ENCODE assay signal across 19 cellular contexts in genomic region chr11:66247295-66247694, GRCh38. TPM values are rescaled to one million over a fixed set of nuclear protein-coding genes. Genes with fewer than 3 reads are reported as not detected.
DNase-seq lines count a peak whose midpoint lies in the region; ATAC-seq and TF ChIP-seq lines count a peak whose summit lies in the region.
"Had no signal": no experiment of that assay in that cellular context is flagged by ENCODE, and none has a peak within 500 bp of the region (broad histone marks: within the 10 kb centered on the region; RNA-seq: fewer than 3 reads in every experiment).

No MANE protein-coding gene starts in this region.

- CTCF ChIA-PET in CD4-positive, alpha-beta T cell (lab: Charles Lee) = no interaction called here
- CTCF ChIA-PET in CD8-positive, alpha-beta memory T cell (lab: Charles Lee) = interaction anchor here (1.0 kb wide), 1 partner anchor 18 kb away, joined by 3 read pairs; no protein-coding TSS in a partner anchor

- H3K27me3 ChIP-seq in CD4-positive, alpha-beta T cell (ENCODE audit: control insufficient read depth, insufficient read depth, low read length) = no peaks in the 10 kb centered on the region
- no peaks in the 10 kb centered on the region for H3K27me3 ChIP-seq in CD8-positive, alpha-beta memory T cell (ENCODE audit: insufficient read depth, low read length, poor library complexity, severe bottlenecking)
- H3K27me3 ChIP-seq in aorta (ENCODE audit: control insufficient read depth in 1 of 2, insufficient read depth in 2 of 2, low read length in 1 of 2) = no peaks in the 10 kb centered on the region
- H3K27me3 ChIP-seq: BLaER1 had no signal

- H3K27ac Mint-ChIP-seq in CD4-positive, alpha-beta T cell = peak overlapping the region; percentile 19
- peak overlapping the region in 5 of 8 donors; percentile 52 to 90 (median 72) for H3K27ac Mint-ChIP-seq in CD8-positive, alpha-beta memory T cell
- peak overlapping the region; percentile 76 for H3K27ac Mint-ChIP-seq in activated naive CD8-positive, alpha-beta T cell treated with anti-CD3 and anti-CD28 coated beads, Interleukin-2, amount 50 U/mL, for 24 hours
- H3K27ac Mint-ChIP-seq in naive thymus-derived CD8-positive, alpha-beta T cell = peak overlapping the region in 8 of 10 donors; percentile 17 to 69 (median 49)
- H3K27ac Mint-ChIP-seq in type B pancreatic cell = no peak overlapping the region

- no peak overlapping the region for H3K4me3 ChIP-seq in CD8-positive, alpha-beta memory T cell (ENCODE audit: low read length)
- no peak overlapping the region for H3K4me3 ChIP-seq in aorta (ENCODE audit: low read length in 2 of 2)
- H3K4me3 ChIP-seq: BLaER1, GM12878, HAP-1 had no signal

- TF ChIP-seq CTCF in CD4-positive, alpha-beta T cell (IDR thresholded peaks at IDR 0.05) = no peak
- TF ChIP-seq CTCF in type B pancreatic cell (conservative IDR thresholded peaks at IDR 0.05) = no peak

- peaks cover 64% of the 10 kb centered on the region for H3K36me3 Mint-ChIP-seq in CD4-positive, alpha-beta T cell (ENCODE audit: low read depth)
- H3K36me3 Mint-ChIP-seq in CD8-positive, alpha-beta memory T cell = peaks cover 0 to 64% (median 1%) of the 10 kb centered on the region in 3 donors
- H3K36me3 Mint-ChIP-seq in activated naive CD8-positive, alpha-beta T cell treated with anti-CD3 and anti-CD28 coated beads, Interleukin-2, amount 50 U/mL, for 24 hours (ENCODE audit: low read depth) = peaks cover 5% of the 10 kb centered on the region
- H3K36me3 Mint-ChIP-seq in naive thymus-derived CD8-positive, alpha-beta T cell = peaks cover 0 to 60% (median 0%) of the 10 kb centered on the region in 3 donors
- peaks cover 12% of the 10 kb centered on the region for H3K36me3 Mint-ChIP-seq in type B pancreatic cell

- H3K4me1 Mint-ChIP-seq in CD4-positive, alpha-beta T cell (ENCODE audit: low read depth) = peaks cover 6% of the 10 kb centered on the region
- H3K4me1 Mint-ChIP-seq in CD8-positive, alpha-beta memory T cell = peaks cover 0 to 5% (median 2%) of the 10 kb centered on the region in 3 donors
- H3K4me1 Mint-ChIP-seq in activated naive CD8-positive, alpha-beta T cell treated with anti-CD3 and anti-CD28 coated beads, Interleukin-2, amount 50 U/mL, for 24 hours = peaks cover 4% of the 10 kb centered on the region
- peaks cover 6 to 39% (median 16%) of the 10 kb centered on the region in 4 donors for H3K4me1 Mint-ChIP-seq in naive thymus-derived CD8-positive, alpha-beta T cell
- H3K4me1 Mint-ChIP-seq in type B pancreatic cell (ENCODE audit: unreplicated experiment) = no peaks in the 10 kb centered on the region

- H3K9me3 ChIP-seq in CD4-positive, alpha-beta T cell (ENCODE audit: control insufficient read depth, low read length) = no peaks in the 10 kb centered on the region
- no peaks in the 10 kb centered on the region for H3K9me3 ChIP-seq in CD8-positive, alpha-beta memory T cell (ENCODE audit: low read length)
- no peaks in the 10 kb centered on the region for H3K9me3 ChIP-seq in aorta (ENCODE audit: control insufficient read depth, low read length)
- H3K9me3 ChIP-seq: BLaER1, Caco-2, HAP-1 had no signal

- WGBS in aorta, 2 donors = 84 to 89% methylated on average over 4 of the region's 4 CpGs

- intact Hi-C loops in CD4-positive, alpha-beta T cell (cut with DNase I, micrococcal nuclease) = no loop called here
- intact Hi-C loops in aorta (cut with DNase I) = no loop called here

- H3K27me3 Mint-ChIP-seq in CD4-positive, alpha-beta T cell = no peaks in the 10 kb centered on the region
- no peaks in the 10 kb centered on the region for H3K27me3 Mint-ChIP-seq in CD8-positive, alpha-beta memory T cell
- H3K27me3 Mint-ChIP-seq in activated naive CD8-positive, alpha-beta T cell treated with anti-CD3 and anti-CD28 coated beads, Interleukin-2, amount 50 U/mL, for 24 hours = no peaks in the 10 kb centered on the region
- H3K27me3 Mint-ChIP-seq in naive thymus-derived CD8-positive, alpha-beta T cell = no peaks in the 10 kb centered on the region
- no peaks in the 10 kb centered on the region for H3K27me3 Mint-ChIP-seq in type B pancreatic cell

- no peaks in the 10 kb centered on the region for H3K9me3 Mint-ChIP-seq in CD4-positive, alpha-beta T cell
- H3K9me3 Mint-ChIP-seq in CD8-positive, alpha-beta memory T cell = no peaks in the 10 kb centered on the region
- no peaks in the 10 kb centered on the region for H3K9me3 Mint-ChIP-seq in activated naive CD8-positive, alpha-beta T cell treated with anti-CD3 and anti-CD28 coated beads, Interleukin-2, amount 50 U/mL, for 24 hours
- no peaks in the 10 kb centered on the region for H3K9me3 Mint-ChIP-seq in naive thymus-derived CD8-positive, alpha-beta T cell
- H3K9me3 Mint-ChIP-seq in type B pancreatic cell = no peaks in the 10 kb centered on the region

- no peak for ATAC-seq in CD4-positive, alpha-beta T cell (ENCODE audit: poor library complexity)
- no peak for ATAC-seq in activated naive CD8-positive, alpha-beta T cell treated with anti-CD3 and anti-CD28 coated beads, Interleukin-2, amount 50 U/mL, for 24 hours
- ATAC-seq in naive thymus-derived CD8-positive, alpha-beta T cell = no peak
- ATAC-seq in aorta (ENCODE audit: low FRiP score) = no peak
- ATAC-seq: GM12878 had no signal

- H3K4me3 Mint-ChIP-seq in CD4-positive, alpha-beta T cell = no peak overlapping the region
- no peak overlapping the region for H3K4me3 Mint-ChIP-seq in CD8-positive, alpha-beta memory T cell
- H3K4me3 Mint-ChIP-seq in activated naive CD8-positive, alpha-beta T cell treated with anti-CD3 and anti-CD28 coated beads, Interleukin-2, amount 50 U/mL, for 24 hours = no peak overlapping the region
- no peak overlapping the region for H3K4me3 Mint-ChIP-seq in naive thymus-derived CD8-positive, alpha-beta T cell
- H3K4me3 Mint-ChIP-seq in type B pancreatic cell = no peak overlapping the region

- H3K27ac ChIP-seq in CD4-positive, alpha-beta T cell (ENCODE audit: low read depth, low read length) = no peak overlapping the region
- H3K27ac ChIP-seq in CD8-positive, alpha-beta memory T cell (ENCODE audit: low read depth, low read length) = no peak overlapping the region
- H3K27ac ChIP-seq in aorta (ENCODE audit: low read depth in 1 of 2, low read length in 2 of 2) = no peak overlapping the region
- H3K27ac ChIP-seq: BLaER1 had no signal

- POLR2A ChIA-PET in CD4-positive, alpha-beta T cell (lab: Charles Lee) = interaction anchor here (1.1 kb wide), 1 partner anchor 10 kb away, joined by 4 read pairs; no protein-coding TSS in a partner anchor
- POLR2A ChIA-PET in CD8-positive, alpha-beta memory T cell (lab: Charles Lee) = interaction anchor here (0.5 kb wide), 1 partner anchor 442 kb away, joined by 3 read pairs; no protein-coding TSS in a partner anchor
- POLR2A ChIA-PET in naive thymus-derived CD8-positive, alpha-beta T cell (lab: Charles Lee) = interaction anchor here (0.6 to 0.7 kb wide), 2 partner anchors 715 to 1066 kb away, joined by 3 to 4 read pairs; no protein-coding TSS in a partner anchor

- no peaks in the 10 kb centered on the region for H3K4me1 ChIP-seq in CD8-positive, alpha-beta memory T cell (ENCODE audit: insufficient read depth, low read length)
- H3K4me1 ChIP-seq in aorta (ENCODE audit: control insufficient read depth in 1 of 2, insufficient read depth in 2 of 2, low read length in 2 of 2) = no peaks in the 10 kb centered on the region
- H3K4me1 ChIP-seq: Caco-2, HAP-1 had no signal

- peaks cover 3% of the 10 kb centered on the region for H3K36me3 ChIP-seq in CD8-positive, alpha-beta memory T cell (ENCODE audit: insufficient read depth, low read length)
- H3K36me3 ChIP-seq in aorta (ENCODE audit: control insufficient read depth in 1 of 2, insufficient read depth in 2 of 2, low read length in 1 of 2) = no peaks in the 10 kb centered on the region
- H3K36me3 ChIP-seq: HAP-1 had no signal

- no peak for DNase-seq in CD4-positive, alpha-beta T cell
- DNase-seq in CD8-positive, alpha-beta memory T cell = no peak
- no peak for DNase-seq in activated naive CD8-positive, alpha-beta T cell treated with anti-CD3 and anti-CD28 coated beads, Interleukin-2, amount 50 U/mL, for 24 hours
- no peak for DNase-seq in naive thymus-derived CD8-positive, alpha-beta T cell
- DNase-seq in GOT3 (lab: John Stamatoyannopoulos, UW) = no peak
- DNase-seq in NCI-H146 treated with DMSO at 0.1 percent for 48 hours (lab: John Stamatoyannopoulos, UW; ENCODE audit: unreplicated experiment) = no peak
- no peak for DNase-seq in type B pancreatic cell (ENCODE audit: extremely low spot score, unreplicated experiment)
- no peak for DNase-seq in aorta
- DNase-seq: Caco-2, DMS53, NCI-H1048, NCI-H146, NCI-H2227 treated with DMSO at 0.1 percent for 48 hours, NCI-H526 had no signal

RNA-seq across cellular contexts. Expression of gene KLC2, which starts 10.2 kb away (rescaled TPM):
- 10 to 100 TPM; 28.6 to 30.0 TPM for total RNA-seq in CD4-positive, alpha-beta T cell
- 10 to 100 TPM; 61.6 to 65.9 TPM for total RNA-seq in CD8-positive, alpha-beta memory T cell
- polyA plus RNA-seq in CD8-positive, alpha-beta memory T cell = 11.9 TPM
- 10 to 100 TPM; 35.7 to 38.4 TPM for total RNA-seq in naive thymus-derived CD8-positive, alpha-beta T cell
- polyA plus RNA-seq in naive thymus-derived CD8-positive, alpha-beta T cell = 1 to 10 TPM; 3.7 to 8.1 (median 6.1) TPM
- total RNA-seq in type B pancreatic cell (ENCODE audit: low replicate concordance) (31.1 and 49.6 TPM in 2 replicates), aorta (10 to 100 TPM; 32.4 to 34.3 TPM)
- polyA plus RNA-seq in aorta = 10 to 100 TPM; 14.8 to 27.0 TPM

RNA-seq across cellular contexts. Expression of gene RAB1B, which starts 21.1 kb away (rescaled TPM):
- total RNA-seq in CD4-positive, alpha-beta T cell = 10 to 100 TPM; 27.4 to 29.4 TPM
- total RNA-seq in CD8-positive, alpha-beta memory T cell = 100 to 1,000 TPM; 119 to 125 TPM
- 18.6 TPM for polyA plus RNA-seq in CD8-positive, alpha-beta memory T cell
- 10 to 100 TPM; 68.4 to 69.2 TPM for total RNA-seq in naive thymus-derived CD8-positive, alpha-beta T cell
- polyA plus RNA-seq in naive thymus-derived CD8-positive, alpha-beta T cell = 10 to 100 TPM; 13.1 to 16.1 (median 14.0) TPM
- total RNA-seq in type B pancreatic cell (ENCODE audit: low replicate concordance) (96.4 and 122 TPM in 2 replicates), aorta (100 to 1,000 TPM; 102 to 111 TPM)
- polyA plus RNA-seq in aorta = 100 to 1,000 TPM; 125 to 130 TPM

RNA-seq across cellular contexts. Expression of gene CNIH2, which starts 30.7 kb away (rescaled TPM):
- total RNA-seq in CD4-positive, alpha-beta T cell = 1 to 10 TPM; 4.1 to 6.2 TPM
- total RNA-seq in CD8-positive, alpha-beta memory T cell = 1 to 10 TPM; 2.7 to 2.8 TPM
- polyA plus RNA-seq in CD8-positive, alpha-beta memory T cell = not detected
- total RNA-seq in naive thymus-derived CD8-positive, alpha-beta T cell = 1 to 10 TPM; 1.1 to 2.8 TPM
- polyA plus RNA-seq in naive thymus-derived CD8-positive, alpha-beta T cell = not detected
- total RNA-seq in type B pancreatic cell (ENCODE audit: low replicate concordance) = 21.3 and 23.2 TPM in 2 replicates
- 1 to 10 TPM in 1 of 2 donors, under 1 TPM in 1; 0.75 to 1.1 TPM for total RNA-seq in aorta
- polyA plus RNA-seq in aorta = under 1 TPM in 1 of 2 donors, not detected in 1; 0.18 TPM

RNA-seq across cellular contexts. Expression of gene YIF1A, which starts 41.6 kb away (rescaled TPM):
- 10 to 100 TPM; 17.4 to 21.1 TPM for total RNA-seq in CD4-positive, alpha-beta T cell
- total RNA-seq in CD8-positive, alpha-beta memory T cell = 10 to 100 TPM; 96.5 to 97.3 TPM
- polyA plus RNA-seq in CD8-positive, alpha-beta memory T cell = 61.7 TPM
- total RNA-seq in naive thymus-derived CD8-positive, alpha-beta T cell = 10 to 100 TPM; 26.9 to 36.8 TPM
- polyA plus RNA-seq in naive thymus-derived CD8-positive, alpha-beta T cell = 10 to 100 TPM; 49.1 to 59.9 (median 53.9) TPM
- total RNA-seq in type B pancreatic cell (ENCODE audit: low replicate concordance) (87.0 and 133 TPM in 2 replicates), aorta (10 to 100 TPM; 73.2 to 75.5 TPM)
- 100 to 1,000 TPM in 1 of 2 donors, 10 to 100 TPM in 1; 76.0 to 109 TPM for polyA plus RNA-seq in aorta

RNA-seq across cellular contexts. Expression of gene TMEM151A, which starts 44.4 kb away (rescaled TPM):
- total RNA-seq in CD4-positive, alpha-beta T cell = under 1 TPM; 0.11 to 0.14 TPM
- total RNA-seq in CD8-positive, alpha-beta memory T cell = not detected
- polyA plus RNA-seq in CD8-positive, alpha-beta memory T cell = not detected
- total RNA-seq in naive thymus-derived CD8-positive, alpha-beta T cell = under 1 TPM in 1 of 2 experiments, not detected in 1; 0.13 TPM
- polyA plus RNA-seq in naive thymus-derived CD8-positive, alpha-beta T cell = not detected
- total RNA-seq in type B pancreatic cell (ENCODE audit: low replicate concordance) (2.1 and 2.6 TPM in 2 replicates), aorta (under 1 TPM in 1 of 2 donors, not detected in 1; 0.13 TPM)
- polyA plus RNA-seq in aorta = not detected
- total RNA-seq: GM12878, HT1080, OCI-LY7 had no signal
- polyA plus RNA-seq: GM12878 had no signal
